27 cellular contexts compared by ENCODE assay signal in genomic region chr14:97618917-97619690, GRCh38.
A peak's percentile ranks its signal among the peaks of the same experiment; 100 is the strongest.
DNase-seq lines count a peak whose midpoint lies in the region; ATAC-seq and TF ChIP-seq lines count a peak whose summit lies in the region.
"Had no signal": no experiment of that assay in that cellular context is flagged by ENCODE, and none has a peak within 500 bp of the region (broad histone marks: within the 10 kb centered on the region; RNA-seq: fewer than 3 reads in every experiment).

No MANE protein-coding gene starts in this region.

- H3K9me3 Mint-ChIP-seq in activated CD8-positive, alpha-beta memory T cell treated with anti-CD3 and anti-CD28 coated beads, Interleukin-2, amount 10 ng/mL, durations not matched to agents 7 days and 5 days (ENCODE audit: low read depth) = peaks cover 14% of the 10 kb centered on the region
- peaks cover 6% of the 10 kb centered on the region for H3K9me3 Mint-ChIP-seq in CD8-positive, alpha-beta T cell
- peaks cover 19% of the 10 kb centered on the region for H3K9me3 Mint-ChIP-seq in activated CD8-positive, alpha-beta T cell treated with anti-CD3 and anti-CD28 coated beads, Interleukin-2, amount 10 ng/mL, durations not matched to agents 7 days and 5 days (ENCODE audit: insufficient read depth)
- peaks cover 3 to 22% (median 15%) of the 10 kb centered on the region in 9 donors for H3K9me3 Mint-ChIP-seq in naive thymus-derived CD8-positive, alpha-beta T cell

- no peak overlapping the region for H3K4me3 ChIP-seq in CD8-positive, alpha-beta T cell (ENCODE audit: low read depth, low read length)
- H3K4me3 ChIP-seq in breast epithelium = no peak overlapping the region
- H3K4me3 ChIP-seq: heart left ventricle, K562, PC-9, sigmoid colon had no signal

- no peaks in the 10 kb centered on the region for H3K27me3 ChIP-seq in CD8-positive, alpha-beta T cell (ENCODE audit: insufficient read depth, low read length)
- no peaks in the 10 kb centered on the region for H3K27me3 ChIP-seq in breast epithelium
- H3K27me3 ChIP-seq: BE2C, sigmoid colon had no signal

- H3K36me3 Mint-ChIP-seq in activated CD8-positive, alpha-beta memory T cell treated with anti-CD3 and anti-CD28 coated beads, Interleukin-2, amount 10 ng/mL, durations not matched to agents 7 days and 5 days = peaks cover 34% of the 10 kb centered on the region
- peaks cover 5% of the 10 kb centered on the region for H3K36me3 Mint-ChIP-seq in CD8-positive, alpha-beta T cell
- H3K36me3 Mint-ChIP-seq in activated CD8-positive, alpha-beta T cell treated with anti-CD3 and anti-CD28 coated beads, Interleukin-2, amount 10 ng/mL, durations not matched to agents 7 days and 5 days (ENCODE audit: low read depth) = peaks cover 34% of the 10 kb centered on the region
- peaks cover 0 to 15% (median 11%) of the 10 kb centered on the region in 3 donors for H3K36me3 Mint-ChIP-seq in naive thymus-derived CD8-positive, alpha-beta T cell

- H3K4me1 ChIP-seq in CD8-positive, alpha-beta T cell (ENCODE audit: insufficient read depth, low read length) = peaks cover 43% of the 10 kb centered on the region
- H3K4me1 ChIP-seq in breast epithelium = no peaks in the 10 kb centered on the region
- H3K4me1 ChIP-seq: BE2C, heart left ventricle, sigmoid colon had no signal

- no peaks in the 10 kb centered on the region for H3K36me3 ChIP-seq in CD8-positive, alpha-beta T cell (ENCODE audit: insufficient read depth, low read length)
- H3K36me3 ChIP-seq in breast epithelium = no peaks in the 10 kb centered on the region
- H3K36me3 ChIP-seq: BE2C, heart left ventricle, sigmoid colon had no signal

- intact Hi-C loops in CD8-positive, alpha-beta T cell (cut with DNase I, micrococcal nuclease) = loop anchor here (2.0 to 10.0 kb wide), 4 partner anchors 16 to 516 kb away; no protein-coding TSS in a partner anchor
- intact Hi-C loops in breast epithelium (cut with DNase I; ENCODE audit: low total_unique reads) = no loop called here

- H3K4me3 Mint-ChIP-seq in activated CD8-positive, alpha-beta memory T cell treated with anti-CD3 and anti-CD28 coated beads, Interleukin-2, amount 10 ng/mL, durations not matched to agents 7 days and 5 days = no peak overlapping the region
- H3K4me3 Mint-ChIP-seq in CD8-positive, alpha-beta T cell = peak overlapping the region; percentile 40
- no peak overlapping the region for H3K4me3 Mint-ChIP-seq in activated CD8-positive, alpha-beta T cell treated with anti-CD3 and anti-CD28 coated beads, Interleukin-2, amount 10 ng/mL, durations not matched to agents 7 days and 5 days
- H3K4me3 Mint-ChIP-seq in naive thymus-derived CD8-positive, alpha-beta T cell = peak overlapping the region in 9 of 10 donors; percentile 34 to 93 (median 81)

- no peak for TF ChIP-seq CTCF in CD8-positive, alpha-beta T cell (IDR thresholded peaks at IDR 0.05)
- TF ChIP-seq CTCF in breast epithelium (IDR thresholded peaks at IDR 0.05) = no peak

- no peak overlapping the region for H3K27ac ChIP-seq in CD8-positive, alpha-beta T cell (ENCODE audit: low read depth, low read length)
- no peak overlapping the region for H3K27ac ChIP-seq in breast epithelium
- H3K27ac ChIP-seq: PC-9, sigmoid colon had no signal

- H3K27ac Mint-ChIP-seq in activated CD8-positive, alpha-beta memory T cell treated with anti-CD3 and anti-CD28 coated beads, Interleukin-2, amount 10 ng/mL, durations not matched to agents 7 days and 5 days = peak overlapping the region; percentile 96
- peak overlapping the region; percentile 98 for H3K27ac Mint-ChIP-seq in CD8-positive, alpha-beta T cell
- peak overlapping the region; percentile 96 for H3K27ac Mint-ChIP-seq in activated CD8-positive, alpha-beta T cell treated with anti-CD3 and anti-CD28 coated beads, Interleukin-2, amount 10 ng/mL, durations not matched to agents 7 days and 5 days
- peak overlapping the region; percentile 85 to 99 (median 96) for H3K27ac Mint-ChIP-seq in naive thymus-derived CD8-positive, alpha-beta T cell
- H3K27ac Mint-ChIP-seq: progenitor cell of endocrine pancreas had no signal

- no peaks in the 10 kb centered on the region for H3K27me3 Mint-ChIP-seq in activated CD8-positive, alpha-beta memory T cell treated with anti-CD3 and anti-CD28 coated beads, Interleukin-2, amount 10 ng/mL, durations not matched to agents 7 days and 5 days
- H3K27me3 Mint-ChIP-seq in CD8-positive, alpha-beta T cell (ENCODE audit: low read depth) = no peaks in the 10 kb centered on the region
- peaks cover 2% of the 10 kb centered on the region for H3K27me3 Mint-ChIP-seq in activated CD8-positive, alpha-beta T cell treated with anti-CD3 and anti-CD28 coated beads, Interleukin-2, amount 10 ng/mL, durations not matched to agents 7 days and 5 days (ENCODE audit: low read depth)
- H3K27me3 Mint-ChIP-seq in naive thymus-derived CD8-positive, alpha-beta T cell = no peaks in the 10 kb centered on the region

- no peak for DNase-seq in activated CD8-positive, alpha-beta memory T cell treated with anti-CD3 and anti-CD28 coated beads, Interleukin-2, amount 10 ng/mL, durations not matched to agents 7 days and 5 days
- DNase-seq in activated CD8-positive, alpha-beta memory T cell treated with anti-CD3 and anti-CD28 coated beads, Interleukin-2, amount 50 U/mL, for 48 hours = no peak
- DNase-seq in CD8-positive, alpha-beta T cell = no peak
- DNase-seq in activated CD8-positive, alpha-beta T cell treated with anti-CD3 and anti-CD28 coated beads, Interleukin-2, amount 10 ng/mL, durations not matched to agents 7 days and 5 days = no peak
- DNase-seq in naive thymus-derived CD8-positive, alpha-beta T cell = no peak
- DNase-seq in breast epithelium (ENCODE audit: low spot score in 2 of 2) (no peak), SKM-1 (lab: John Stamatoyannopoulos, UW; ENCODE audit: unreplicated experiment) (no peak)
- DNase-seq in activated effector memory CD4-positive, alpha-beta T cell treated with Interleukin-2 at 50 U/mL for 16 hours = no peak
- DNase-seq: BE2C; DMS79 treated with DMSO at 0.1 percent for 48 hours; erythroblast; heart left ventricle; left cardiac atrium; mammary epithelial cell; MM.1S; NCI-H2107; NCI-H510A; NK-92 treated with Interleukin-12 subunit alpha and Interleukin-12 subunit beta, amount 100 ng/mL, for 24 hours; PC-9; SHP77; sigmoid colon; stimulated activated CD4-positive, alpha-beta T cell treated with anti-CD3 and anti-CD28 coated beads, Interleukin-15, amount 100 ng/mL, for 24 hours; substantia nigra; SW 1271 had no signal

- peaks cover 40% of the 10 kb centered on the region for H3K4me1 Mint-ChIP-seq in activated CD8-positive, alpha-beta memory T cell treated with anti-CD3 and anti-CD28 coated beads, Interleukin-2, amount 10 ng/mL, durations not matched to agents 7 days and 5 days
- peaks cover 52% of the 10 kb centered on the region for H3K4me1 Mint-ChIP-seq in CD8-positive, alpha-beta T cell (ENCODE audit: low read depth)
- H3K4me1 Mint-ChIP-seq in activated CD8-positive, alpha-beta T cell treated with anti-CD3 and anti-CD28 coated beads, Interleukin-2, amount 10 ng/mL, durations not matched to agents 7 days and 5 days (ENCODE audit: low read depth) = peaks cover 45% of the 10 kb centered on the region
- peaks cover 34 to 51% (median 46%) of the 10 kb centered on the region in 4 donors for H3K4me1 Mint-ChIP-seq in naive thymus-derived CD8-positive, alpha-beta T cell

- no peaks in the 10 kb centered on the region for H3K9me3 ChIP-seq in CD8-positive, alpha-beta T cell (ENCODE audit: low read length)
- H3K9me3 ChIP-seq in breast epithelium = peaks cover 4 to 10% of the 10 kb centered on the region in 2 donors
- H3K9me3 ChIP-seq: BE2C had no signal

- POLR2A ChIA-PET in CD8-positive, alpha-beta T cell (lab: Charles Lee) = interaction anchor here (0.6 to 1.7 kb wide), 5 partner anchors 16 to 1653 kb away, joined by 3 to 12 read pairs (median 4); partner anchors contain the start of gene BCL11B
- POLR2A ChIA-PET in activated CD8-positive, alpha-beta T cell treated with anti-CD3 and anti-CD28 coated beads, Interleukin-2, amount 10 ng/mL, durations not matched to agents 7 days and 5 days (lab: Charles Lee) = interaction anchor here (0.6 to 2.9 kb wide), 3 partner anchors 16 to 362 kb away, joined by 3 to 7 read pairs (median 3); no protein-coding TSS in a partner anchor
- POLR2A ChIA-PET in naive thymus-derived CD8-positive, alpha-beta T cell (lab: Charles Lee) = interaction anchor here (0.6 to 4.1 kb wide), 6 partner anchors 12 to 359 kb away, joined by 3 to 39 read pairs (median 6); no protein-coding TSS in a partner anchor

- CTCF ChIA-PET in activated CD8-positive, alpha-beta memory T cell treated with anti-CD3 and anti-CD28 coated beads, Interleukin-2, amount 10 ng/mL, durations not matched to agents 7 days and 5 days (lab: Charles Lee) = interaction anchor here (0.6 to 1.6 kb wide), 4 partner anchors 8 to 40 kb away, joined by 3 to 11 read pairs (median 4); no protein-coding TSS in a partner anchor
- CTCF ChIA-PET in CD8-positive, alpha-beta T cell (lab: Charles Lee) = interaction anchor here (1.2 to 1.3 kb wide), 2 partner anchors 15 to 16 kb away, joined by 5 read pairs; no protein-coding TSS in a partner anchor
- CTCF ChIA-PET in activated CD8-positive, alpha-beta T cell treated with anti-CD3 and anti-CD28 coated beads, Interleukin-2, amount 10 ng/mL, durations not matched to agents 7 days and 5 days (lab: Charles Lee) = interaction anchor here (1.1 to 1.6 kb wide), 4 partner anchors 9 to 88 kb away, joined by 3 to 9 read pairs (median 3); no protein-coding TSS in a partner anchor

- no peak for TF ChIP-seq POLR2A in breast epithelium (IDR thresholded peaks at IDR 0.05)

- ATAC-seq in activated CD8-positive, alpha-beta memory T cell treated with anti-CD3 and anti-CD28 coated beads, Interleukin-2, amount 10 ng/mL, durations not matched to agents 7 days and 5 days = peak; percentile 29
- ATAC-seq in CD8-positive, alpha-beta T cell = peak; percentile 42
- no peak for ATAC-seq in activated CD8-positive, alpha-beta T cell treated with anti-CD3 and anti-CD28 coated beads, Interleukin-2, amount 10 ng/mL, durations not matched to agents 7 days and 5 days
- peak in 1 of 2 donors; percentile 43 for ATAC-seq in naive thymus-derived CD8-positive, alpha-beta T cell
- ATAC-seq: activated CD4-positive, CD25-positive, alpha-beta regulatory T cell treated with anti-CD3 and anti-CD28 coated beads, Interleukin-2, amount 50 U/mL, for 24 hours; heart left ventricle; K562; left cardiac atrium had no signal

Comparison
In these comparisons a context has a peak if more than half of its experiments do, and no peak if none do; other contexts are left out.
1. H3K4me3 Mint-ChIP-seq: peak in CD8-positive, alpha-beta T cell (single experiment) and naive thymus-derived CD8-positive, alpha-beta T cell (9 of 10); none in activated CD8-positive, alpha-beta memory T cell treated with anti-CD3 and anti-CD28 coated beads, Interleukin-2, amount 10 ng/mL, durations not matched to agents 7 days and 5 days (single experiment) and activated CD8-positive, alpha-beta T cell treated with anti-CD3 and anti-CD28 coated beads, Interleukin-2, amount 10 ng/mL, durations not matched to agents 7 days and 5 days (single experiment).
2. Peak in every context shown above with its lines, with median percentiles within 50 percentile points of each other: H3K27ac Mint-ChIP-seq.